Comparison of ENCODE assay signal across 12 cellular contexts in genomic region chr22:27715078-27715477, GRCh38.
A peak's percentile ranks its signal among the peaks of the same experiment; 100 is the strongest.
DNase-seq lines count a peak whose midpoint lies in the region; ATAC-seq and TF ChIP-seq lines count a peak whose summit lies in the region.
"Had no signal": no experiment of that assay in that cellular context is flagged by ENCODE, and none has a peak within 500 bp of the region (broad histone marks: within the 10 kb centered on the region; RNA-seq: fewer than 3 reads in every experiment).

No MANE protein-coding gene starts in this region.

- intact Hi-C loops in tibial artery (cut with DNase I; ENCODE audit: low total_unique reads): no loop called here

- H3K4me3 Mint-ChIP-seq in chondrocyte (ENCODE audit: unreplicated experiment): no peak overlapping the region
- H3K4me3 Mint-ChIP-seq: activated T-cell treated with anti-CD3 and anti-CD28 coated beads, Interleukin-2, amount 50 U/mL, for 24 hours had no signal

- no peaks in the 10 kb centered on the region for H3K27me3 ChIP-seq in tibial artery

- H3K27ac Mint-ChIP-seq in chondrocyte (ENCODE audit: unreplicated experiment): no peak overlapping the region
- H3K27ac Mint-ChIP-seq: activated T-cell treated with anti-CD3 and anti-CD28 coated beads, Interleukin-2, amount 50 U/mL, for 24 hours had no signal

- ATAC-seq in HG03565 (IDR thresholded peaks at IDR 0.05; ENCODE audit: unreplicated experiment) (no peak), HG03439 (IDR thresholded peaks at IDR 0.05; ENCODE audit: unreplicated experiment) (no peak), HG02870 (IDR thresholded peaks at IDR 0.05; ENCODE audit: unreplicated experiment) (no peak)

- no peak overlapping the region for H3K4me3 ChIP-seq in tibial artery
- H3K4me3 ChIP-seq: breast epithelium had no signal

- no peaks in the 10 kb centered on the region for H3K36me3 ChIP-seq in tibial artery
- H3K36me3 ChIP-seq: breast epithelium had no signal

- TF ChIP-seq CTCF in AG09319 (IDR thresholded peaks at IDR 0.05; ENCODE audit: low read depth, low read length): peak; percentile 25
- peak; percentile 52 for TF ChIP-seq CTCF in chondrocyte (IDR thresholded peaks at IDR 0.05)
- peak in 1 of 2 experiments; percentile 5 for TF ChIP-seq CTCF in tibial artery (IDR thresholded peaks at IDR 0.05)

- DNase-seq in AG09319 (ENCODE audit: extremely low read depth, low read depth) (no peak), M059J (ENCODE audit: low read depth) (peak; percentile 14), chondrocyte (ENCODE audit: low spot score) (no peak), midbrain (lab: John Stamatoyannopoulos, UW) (peak; percentile 87), tibial artery (no peak)
- DNase-seq: activated T-cell treated with anti-CD3 and anti-CD28 coated beads, Interleukin-2, amount 50 U/mL, for 24 hours; NCI-H2107 had no signal

- H3K4me1 Mint-ChIP-seq in chondrocyte (ENCODE audit: low read depth): peaks cover 35% of the 10 kb centered on the region

- peaks cover 4% of the 10 kb centered on the region for H3K9me3 Mint-ChIP-seq in chondrocyte (ENCODE audit: low read depth)

- H3K4me1 ChIP-seq in tibial artery: peaks cover 0 to 23% (median 17%) of the 10 kb centered on the region in 4 donors
- H3K4me1 ChIP-seq: breast epithelium had no signal

- H3K27ac ChIP-seq in tibial artery: no peak overlapping the region
- H3K27ac ChIP-seq: breast epithelium, VCaP had no signal

- no peaks in the 10 kb centered on the region for H3K27me3 Mint-ChIP-seq in chondrocyte (ENCODE audit: low read depth)

- no peaks in the 10 kb centered on the region for H3K9me3 ChIP-seq in tibial artery

- no peaks in the 10 kb centered on the region for H3K36me3 Mint-ChIP-seq in chondrocyte (ENCODE audit: low read depth)

Comparison
In these comparisons a context has a peak if more than half of its experiments do, and no peak if none do; other contexts are left out.
1. DNase-seq: peak in M059J (single experiment) and midbrain (single experiment); none in AG09319 (single experiment), chondrocyte (single experiment) and tibial artery (0 of 2).